ENCODE assay signal across 17 cellular contexts in genomic region chr20:18166241-18166881, GRCh38. TPM values are rescaled to one million over a fixed set of nuclear protein-coding genes. Genes with fewer than 3 reads are reported as not detected.
A peak's percentile ranks its signal among the peaks of the same experiment; 100 is the strongest.
DNase-seq lines count a peak whose midpoint lies in the region; ATAC-seq and TF ChIP-seq lines count a peak whose summit lies in the region.
"Had no signal": no experiment of that assay in that cellular context is flagged by ENCODE, and none has a peak within 500 bp of the region (broad histone marks: within the 10 kb centered on the region; RNA-seq: fewer than 3 reads in every experiment).

No MANE protein-coding gene starts in this region.

- H3K36me3 ChIP-seq in esophagus squamous epithelium (peaks cover 4 to 65% (median 7%) of the 10 kb centered on the region in 3 donors), suprapubic skin (peaks cover 32% of the 10 kb centered on the region), sigmoid colon (peaks cover 0 to 54% (median 21%) of the 10 kb centered on the region in 4 donors)

- H3K9me3 ChIP-seq in esophagus squamous epithelium (no peaks in the 10 kb centered on the region), suprapubic skin (no peaks in the 10 kb centered on the region), sigmoid colon (no peaks in the 10 kb centered on the region)
- H3K9me3 ChIP-seq: gastroesophageal sphincter, SJSA1 had no signal

- H3K9me3 Mint-ChIP-seq in activated T-cell treated with anti-CD3 and anti-CD28 coated beads, Interleukin-2, amount 50 U/mL, for 24 hours: no peaks in the 10 kb centered on the region
- no peaks in the 10 kb centered on the region for H3K9me3 Mint-ChIP-seq in stimulated activated effector memory CD8-positive, alpha-beta T cell treated with anti-CD3 and anti-CD28 coated beads, Interleukin-12 subunit alpha, Interleukin-12 subunit beta, amount 100 ng/mL, for 72 hours

- no peak overlapping the region for H3K4me3 Mint-ChIP-seq in activated T-cell treated with anti-CD3 and anti-CD28 coated beads, Interleukin-2, amount 50 U/mL, for 24 hours
- H3K4me3 Mint-ChIP-seq in stimulated activated effector memory CD8-positive, alpha-beta T cell treated with anti-CD3 and anti-CD28 coated beads, Interleukin-12 subunit alpha, Interleukin-12 subunit beta, amount 100 ng/mL, for 72 hours: no peak overlapping the region

- 40 to 41% methylated on average over 5 of the region's 5 CpGs for WGBS in esophagus squamous epithelium, 2 donors
- WGBS in suprapubic skin: 61% methylated on average over 5 of the region's 5 CpGs
- 22 to 53% methylated on average over 5 of the region's 5 CpGs for WGBS in sigmoid colon, 2 donors

- H3K27ac ChIP-seq in esophagus squamous epithelium (peak overlapping the region in 3 of 4 donors; percentile 21 to 71 (median 49)), suprapubic skin (no peak overlapping the region), sigmoid colon (no peak overlapping the region)
- H3K27ac ChIP-seq: KMS-11, SJSA1 had no signal

- peaks cover 0 to 31% (median 9%) of the 10 kb centered on the region in 3 donors for H3K4me1 ChIP-seq in esophagus squamous epithelium
- peaks cover 10% of the 10 kb centered on the region for H3K4me1 ChIP-seq in suprapubic skin
- peaks cover 0 to 10% (median 5%) of the 10 kb centered on the region in 4 donors for H3K4me1 ChIP-seq in sigmoid colon
- H3K4me1 ChIP-seq: SJSA1 had no signal

- TF ChIP-seq CTCF in esophagus squamous epithelium (IDR thresholded peaks at IDR 0.05) (no peak), suprapubic skin (IDR thresholded peaks at IDR 0.05) (no peak), sigmoid colon (IDR thresholded peaks at IDR 0.05) (no peak)

- H3K4me3 ChIP-seq in esophagus squamous epithelium (no peak overlapping the region), suprapubic skin (no peak overlapping the region), sigmoid colon (no peak overlapping the region)
- H3K4me3 ChIP-seq: gastroesophageal sphincter, SJSA1 had no signal

- TF ChIP-seq EP300 in suprapubic skin (IDR thresholded peaks at IDR 0.05) (no peak), sigmoid colon (IDR thresholded peaks at IDR 0.05) (no peak)

- H3K27ac Mint-ChIP-seq in activated T-cell treated with anti-CD3 and anti-CD28 coated beads, Interleukin-2, amount 50 U/mL, for 24 hours: peak overlapping the region; percentile 38
- H3K27ac Mint-ChIP-seq in stimulated activated effector memory CD8-positive, alpha-beta T cell treated with anti-CD3 and anti-CD28 coated beads, Interleukin-12 subunit alpha, Interleukin-12 subunit beta, amount 100 ng/mL, for 72 hours: peak overlapping the region; percentile 72

- H3K4me1 Mint-ChIP-seq in activated T-cell treated with anti-CD3 and anti-CD28 coated beads, Interleukin-2, amount 50 U/mL, for 24 hours (ENCODE audit: low read depth): peaks cover 43% of the 10 kb centered on the region
- H3K4me1 Mint-ChIP-seq in stimulated activated effector memory CD8-positive, alpha-beta T cell treated with anti-CD3 and anti-CD28 coated beads, Interleukin-12 subunit alpha, Interleukin-12 subunit beta, amount 100 ng/mL, for 72 hours: peaks cover 45% of the 10 kb centered on the region

- H3K27me3 ChIP-seq in esophagus squamous epithelium (no peaks in the 10 kb centered on the region), suprapubic skin (no peaks in the 10 kb centered on the region), sigmoid colon (no peaks in the 10 kb centered on the region)
- H3K27me3 ChIP-seq: gastroesophageal sphincter, SJSA1 had no signal

- H3K27me3 Mint-ChIP-seq in activated T-cell treated with anti-CD3 and anti-CD28 coated beads, Interleukin-2, amount 50 U/mL, for 24 hours: no peaks in the 10 kb centered on the region

- peaks cover 91% of the 10 kb centered on the region for H3K36me3 Mint-ChIP-seq in activated T-cell treated with anti-CD3 and anti-CD28 coated beads, Interleukin-2, amount 50 U/mL, for 24 hours (ENCODE audit: low read depth)
- peaks cover 64% of the 10 kb centered on the region for H3K36me3 Mint-ChIP-seq in stimulated activated effector memory CD8-positive, alpha-beta T cell treated with anti-CD3 and anti-CD28 coated beads, Interleukin-12 subunit alpha, Interleukin-12 subunit beta, amount 100 ng/mL, for 72 hours

- ATAC-seq in stimulated activated effector memory CD8-positive, alpha-beta T cell treated with anti-CD3 and anti-CD28 coated beads, Interleukin-12 subunit alpha, Interleukin-12 subunit beta, amount 100 ng/mL, for 72 hours: no peak
- ATAC-seq: gastroesophageal sphincter had no signal

- intact Hi-C loops in esophagus squamous epithelium (cut with DNase I): no loop called here
- intact Hi-C loops in sigmoid colon (cut with DNase I): no loop called here

- DNase-seq in activated T-cell treated with anti-CD3 and anti-CD28 coated beads, Interleukin-2, amount 50 U/mL, for 24 hours: no peak
- no peak for DNase-seq in activated T-cell treated with anti-CD3 and anti-CD28 coated beads for 4 hours
- peak; percentile 3 for DNase-seq in NOMO-1 treated with DMSO at 0.1 percent for 48 hours (lab: John Stamatoyannopoulos, UW; ENCODE audit: unreplicated experiment)
- DNase-seq in esophagus squamous epithelium (lab: John Stamatoyannopoulos, UW): no peak
- DNase-seq in stimulated activated effector memory CD8-positive, alpha-beta T cell treated with anti-CD3 and anti-CD28 coated beads, Interleukin-12 subunit alpha, Interleukin-12 subunit beta, amount 100 ng/mL, for 72 hours (ENCODE audit: low spot score in 2 of 2): no peak
- DNase-seq in NCI-H510A (lab: John Stamatoyannopoulos, UW): no peak
- DNase-seq in suprapubic skin (ENCODE audit: low spot score in 2 of 2): no peak
- DNase-seq in sigmoid colon: no peak
- DNase-seq: anterior cingulate cortex; NCI-H1436 treated with DMSO at 0.1 percent for 48 hours; NCI-H226; OCI-M1; stimulated activated naive CD4-positive, alpha-beta T cell treated with Interleukin-2 at 50 U/mL for 16 hours; T1000 had no signal

- no peak for TF ChIP-seq POLR2A in esophagus squamous epithelium (IDR thresholded peaks at IDR 0.05)
- no peak for TF ChIP-seq POLR2A in suprapubic skin (IDR thresholded peaks at IDR 0.05)
- TF ChIP-seq POLR2A in sigmoid colon (IDR thresholded peaks at IDR 0.05): no peak

RNA-seq across cellular contexts. Expression of gene KAT14, which starts 28.7 kb away (rescaled TPM):
- total RNA-seq in esophagus squamous epithelium (10 to 100 TPM in 2 of 4 donors, 1 to 10 TPM in 2; 6.5 to 11.8 (median 9.8) TPM), suprapubic skin (10 to 100 TPM; 13.2 to 22.0 (median 18.6) TPM), sigmoid colon (10 to 100 TPM; 12.6 to 21.7 (median 17.9) TPM)
- 1 to 10 TPM; 7.6 to 9.1 (median 7.8) TPM for polyA plus RNA-seq in sigmoid colon

RNA-seq across cellular contexts. Expression of gene PET117, which starts 28.7 kb away (rescaled TPM):
- total RNA-seq in esophagus squamous epithelium (10 to 100 TPM in 2 of 4 donors, 1 to 10 TPM in 2; 2.8 to 17.0 (median 7.7) TPM), suprapubic skin (10 to 100 TPM; 12.3 to 20.3 (median 17.7) TPM), sigmoid colon (10 to 100 TPM in 3 of 4 donors, 1 to 10 TPM in 1; 7.8 to 18.8 (median 16.9) TPM)
- polyA plus RNA-seq in sigmoid colon: 10 to 100 TPM; 13.1 to 21.0 (median 20.8) TPM

Comparison
In these comparisons a context has a peak if more than half of its experiments do, and no peak if none do; other contexts are left out.
1. H3K27ac ChIP-seq: peak in esophagus squamous epithelium (3 of 4); none in suprapubic skin (single experiment) and sigmoid colon (0 of 4).